Comparison of ENCODE assay signal across 1 cellular context in the genomic region with DNA sequence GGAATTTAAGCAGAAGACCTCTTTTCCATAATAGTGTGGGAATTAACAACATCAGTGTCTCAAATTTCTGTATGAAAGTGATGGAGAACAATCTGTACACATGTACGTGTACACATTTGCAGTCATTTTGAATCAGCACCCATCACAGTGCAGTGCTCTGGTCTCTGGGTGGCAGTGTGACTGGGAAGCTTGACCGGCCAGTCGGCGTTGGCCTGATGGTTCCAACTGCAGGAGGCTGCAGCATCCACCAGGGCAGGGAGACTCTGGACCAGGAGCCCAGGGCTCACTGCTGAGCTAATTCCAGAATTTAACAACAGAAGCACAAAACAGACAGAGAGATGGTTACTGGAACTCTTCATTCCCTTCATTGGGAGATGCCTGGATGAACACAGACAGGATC.
TF ChIP-seq lines count a peak whose summit lies in the region.

No MANE protein-coding gene starts in this region.

TF ChIP-seq in A549, 52 proteins besides CTCF, POLR2A, EP300 and RAD21 (continued from another document):
- TF ChIP-seq HOXB13 (CRISPR knock-in tag; IDR thresholded peaks at IDR 0.05; ENCODE audit: low read depth) (no peak), HOXB5 (CRISPR knock-in tag; IDR thresholded peaks at IDR 0.05) (no peak), BHLHE40 (IDR thresholded peaks at IDR 0.05; ENCODE audit: low read depth, low read length) (no peak), KDM1A (IDR thresholded peaks at IDR 0.05; ENCODE audit: low read depth) (no peak), RFX5 (IDR thresholded peaks at IDR 0.05) (no peak), TP53 (CRISPR knock-in tag; IDR thresholded peaks at IDR 0.05) (no peak), SMC3 (IDR thresholded peaks at IDR 0.05) (no peak), JUN (IDR thresholded peaks at IDR 0.05) (no peak), NR3C1 (IDR thresholded peaks at IDR 0.05) (no peak), HEYL (CRISPR knock-in tag; IDR thresholded peaks at IDR 0.05) (no peak), CBX2 (IDR thresholded peaks at IDR 0.05; ENCODE audit: borderline replicate concordance, low read depth) (no peak)
- TF ChIP-seq, protein P1, sequence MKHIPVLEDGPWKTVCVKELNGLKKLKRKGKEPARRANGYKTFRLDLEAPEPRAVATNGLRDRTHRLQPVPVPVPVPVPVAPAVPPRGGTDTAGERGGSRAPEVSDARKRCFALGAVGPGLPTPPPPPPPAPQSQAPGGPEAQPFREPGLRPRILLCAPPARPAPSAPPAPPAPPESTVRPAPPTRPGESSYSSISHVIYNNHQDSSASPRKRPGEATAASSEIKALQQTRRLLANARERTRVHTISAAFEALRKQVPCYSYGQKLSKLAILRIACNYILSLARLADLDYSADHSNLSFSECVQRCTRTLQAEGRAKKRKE (CRISPR knock-in tag; IDR thresholded peaks at IDR 0.05; ENCODE audit: low read depth): no peak
- TF ChIP-seq, protein P2, sequence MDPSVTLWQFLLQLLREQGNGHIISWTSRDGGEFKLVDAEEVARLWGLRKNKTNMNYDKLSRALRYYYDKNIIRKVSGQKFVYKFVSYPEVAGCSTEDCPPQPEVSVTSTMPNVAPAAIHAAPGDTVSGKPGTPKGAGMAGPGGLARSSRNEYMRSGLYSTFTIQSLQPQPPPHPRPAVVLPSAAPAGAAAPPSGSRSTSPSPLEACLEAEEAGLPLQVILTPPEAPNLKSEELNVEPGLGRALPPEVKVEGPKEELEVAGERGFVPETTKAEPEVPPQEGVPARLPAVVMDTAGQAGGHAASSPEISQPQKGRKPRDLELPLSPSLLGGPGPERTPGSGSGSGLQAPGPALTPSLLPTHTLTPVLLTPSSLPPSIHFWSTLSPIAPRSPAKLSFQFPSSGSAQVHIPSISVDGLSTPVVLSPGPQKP (IDR thresholded peaks at IDR 0.05; ENCODE audit: low read depth, low read length): no peak
- TF ChIP-seq, protein P3, sequence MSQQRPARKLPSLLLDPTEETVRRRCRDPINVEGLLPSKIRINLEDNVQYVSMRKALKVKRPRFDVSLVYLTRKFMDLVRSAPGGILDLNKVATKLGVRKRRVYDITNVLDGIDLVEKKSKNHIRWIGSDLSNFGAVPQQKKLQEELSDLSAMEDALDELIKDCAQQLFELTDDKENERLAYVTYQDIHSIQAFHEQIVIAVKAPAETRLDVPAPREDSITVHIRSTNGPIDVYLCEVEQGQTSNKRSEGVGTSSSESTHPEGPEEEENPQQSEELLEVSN (IDR thresholded peaks at IDR 0.05; ENCODE audit: borderline replicate concordance, low read depth): no peak
